1 cellular context compared by ENCODE assay signal in genomic region chr1:4020411-4020810, GRCh38.
TF ChIP-seq lines count a peak whose summit lies in the region.

No MANE protein-coding gene starts in this region.

TF ChIP-seq in H1, 55 proteins besides CTCF, POLR2A, EP300 and RAD21 (continued from another document):
- TF ChIP-seq CHD7 (IDR thresholded peaks at IDR 0.05; ENCODE audit: insufficient replicate concordance, low read length), result no peak
- no peak for TF ChIP-seq MAFK (IDR thresholded peaks at IDR 0.05; ENCODE audit: low read depth, low read length)
- TF ChIP-seq PHF8 (conservative IDR thresholded peaks at IDR 0.05; ENCODE audit: low read depth, low read length), result no peak
- TF ChIP-seq RFX5 (IDR thresholded peaks at IDR 0.05; ENCODE audit: borderline replicate concordance, low read depth, low read length), result no peak
- TF ChIP-seq JUND (IDR thresholded peaks at IDR 0.05; ENCODE audit: low read length), result no peak
- no peak for TF ChIP-seq SAP30 (IDR thresholded peaks at IDR 0.05; ENCODE audit: insufficient read depth, insufficient replicate concordance, low read length)
TF ChIP-seq in H1: peak in this region for 0.
